In the genomic region with DNA sequence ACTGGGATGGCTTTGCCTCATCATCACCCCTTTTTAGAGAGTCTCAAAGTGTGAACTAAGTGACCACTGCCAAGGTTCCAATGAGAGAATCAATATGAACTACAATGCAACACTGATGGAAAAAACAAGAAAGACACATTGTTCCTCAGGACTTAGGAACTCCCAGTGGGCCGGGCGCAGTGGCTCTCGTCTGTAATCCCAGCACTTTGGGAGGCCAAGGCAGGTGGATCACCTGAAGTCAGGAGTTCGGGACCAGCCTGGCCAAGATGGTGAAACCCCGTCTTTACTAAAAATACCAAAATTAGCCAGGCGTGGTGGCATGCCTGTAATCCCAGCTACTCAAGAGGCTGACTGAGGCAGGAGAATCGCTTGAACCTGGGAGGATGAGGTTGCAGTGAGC, we compare ENCODE assay signal across 3 cellular contexts. TPM values are rescaled to one million over a fixed set of nuclear protein-coding genes. Genes with fewer than 3 reads are reported as not detected.
"Had no signal": no experiment of that assay in that cellular context is flagged by ENCODE, and none has a peak within 500 bp of the region (broad histone marks: within the 10 kb centered on the region; RNA-seq: fewer than 3 reads in every experiment).

No MANE protein-coding gene starts in this region.

RNA-seq across cellular contexts. Expression of gene NSG1, which starts 35.2 kb away (rescaled TPM):
- total RNA-seq: activated B cell treated with CpG ODN at 0.5 μM for 24 hours; activated T-helper 2 cell treated with anti-CD3 and anti-CD28 coated beads, Interferon-gamma antibody, Interleukin-2, Interleukin-4, amounts not matched to agents 10 μg/mL and 5 μg/mL and 100 μg/mL, durations not matched to agents 14 hours and 24 hours and 36 hours; ascending aorta had no signal
